2 cellular contexts compared by ENCODE assay signal in genomic region chr3:170721563-170721962, GRCh38.
TF ChIP-seq lines count a peak whose summit lies in the region.

No MANE protein-coding gene starts in this region.

TF ChIP-seq in IMR-90, 13 proteins besides CTCF, POLR2A, EP300 and RAD21 (continued from another document):
- TF ChIP-seq, protein P1, sequence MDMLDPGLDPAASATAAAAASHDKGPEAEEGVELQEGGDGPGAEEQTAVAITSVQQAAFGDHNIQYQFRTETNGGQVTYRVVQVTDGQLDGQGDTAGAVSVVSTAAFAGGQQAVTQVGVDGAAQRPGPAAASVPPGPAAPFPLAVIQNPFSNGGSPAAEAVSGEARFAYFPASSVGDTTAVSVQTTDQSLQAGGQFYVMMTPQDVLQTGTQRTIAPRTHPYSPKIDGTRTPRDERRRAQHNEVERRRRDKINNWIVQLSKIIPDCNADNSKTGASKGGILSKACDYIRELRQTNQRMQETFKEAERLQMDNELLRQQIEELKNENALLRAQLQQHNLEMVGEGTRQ (IDR thresholded peaks at IDR 0.05; ENCODE audit: low read depth, low read length), result no peak
- TF ChIP-seq NFE2L2 (IDR thresholded peaks at IDR 0.05; ENCODE audit: low read depth, low read length) (no peak), MAFK (IDR thresholded peaks at IDR 0.05; ENCODE audit: low read depth, low read length) (no peak), BHLHE40 (IDR thresholded peaks at IDR 0.05; ENCODE audit: low read depth, low read length) (no peak), CHD1 (IDR thresholded peaks at IDR 0.05; ENCODE audit: low read depth, low read length) (no peak), CEBPB (IDR thresholded peaks at IDR 0.05; ENCODE audit: low read depth, low read length) (no peak), RFX5 (IDR thresholded peaks at IDR 0.05; ENCODE audit: low read depth, low read length) (no peak), RCOR1 (IDR thresholded peaks at IDR 0.05; ENCODE audit: insufficient replicate concordance, low read length) (no peak), MAZ (IDR thresholded peaks at IDR 0.05; ENCODE audit: borderline replicate concordance, low read depth, low read length) (no peak), SMC3 (IDR thresholded peaks at IDR 0.05; ENCODE audit: low read depth, low read length) (no peak), FOS (IDR thresholded peaks at IDR 0.05; ENCODE audit: low read depth, low read length) (no peak)

TF ChIP-seq in WTC11, 78 proteins besides CTCF, POLR2A, EP300 and RAD21 (continued from another document):
- TF ChIP-seq ZNF532 (CRISPR knock-in tag; IDR thresholded peaks at IDR 0.05; ENCODE audit: borderline replicate concordance), result no peak
- no peak for TF ChIP-seq ZNF121 (CRISPR knock-in tag; IDR thresholded peaks at IDR 0.05)
- no peak for TF ChIP-seq SOX15 (CRISPR knock-in tag; IDR thresholded peaks at IDR 0.05)
- TF ChIP-seq GTF2I (CRISPR knock-in tag; conservative IDR thresholded peaks at IDR 0.05), result no peak
- TF ChIP-seq ZNF219 (CRISPR knock-in tag; IDR thresholded peaks at IDR 0.05; ENCODE audit: borderline replicate concordance), result no peak
- no peak for TF ChIP-seq NFE2L1 (CRISPR knock-in tag; IDR thresholded peaks at IDR 0.05)
- TF ChIP-seq, protein P2, sequence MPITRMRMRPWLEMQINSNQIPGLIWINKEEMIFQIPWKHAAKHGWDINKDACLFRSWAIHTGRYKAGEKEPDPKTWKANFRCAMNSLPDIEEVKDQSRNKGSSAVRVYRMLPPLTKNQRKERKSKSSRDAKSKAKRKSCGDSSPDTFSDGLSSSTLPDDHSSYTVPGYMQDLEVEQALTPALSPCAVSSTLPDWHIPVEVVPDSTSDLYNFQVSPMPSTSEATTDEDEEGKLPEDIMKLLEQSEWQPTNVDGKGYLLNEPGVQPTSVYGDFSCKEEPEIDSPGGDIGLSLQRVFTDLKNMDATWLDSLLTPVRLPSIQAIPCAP (CRISPR knock-in tag; IDR thresholded peaks at IDR 0.05), result no peak
- no peak for TF ChIP-seq JAZF1 (CRISPR knock-in tag; IDR thresholded peaks at IDR 0.05)
- TF ChIP-seq SMAD4 (CRISPR knock-in tag; IDR thresholded peaks at IDR 0.05), result no peak
